Comparison of ENCODE assay signal across 35 cellular contexts in genomic region chr12:105622846-105623245, GRCh38.
"Had no signal": no experiment of that assay in that cellular context is flagged by ENCODE, and none has a peak within 500 bp of the region (broad histone marks: within the 10 kb centered on the region; RNA-seq: fewer than 3 reads in every experiment).

No MANE protein-coding gene starts in this region.

- H3K36me3 ChIP-seq: adrenal gland, brain microvascular endothelial cell, Peyer's patch, SJSA1 had no signal

- H3K36me3 Mint-ChIP-seq: activated CD4-positive, alpha-beta memory T cell treated with anti-CD3 and anti-CD28 coated beads for 36 hours had no signal

- H3K9ac ChIP-seq: SK-N-SH had no signal

- H3K9me3 Mint-ChIP-seq: activated B cell treated with CpG ODN at 0.5 μM for 24 hours; activated CD4-positive, alpha-beta memory T cell treated with anti-CD3 and anti-CD28 coated beads for 36 hours; activated naive CD4-positive, alpha-beta T cell treated with anti-CD3 and anti-CD28 coated beads for 36 hours; activated T-cell treated with anti-CD3 and anti-CD28 coated beads, Interleukin-2, amount 50 U/mL, for 4 hours; activated T-helper 1 cell treated with anti-CD3 and anti-CD28 coated beads, Interleukin-12 subunit alpha, Interleukin-12 subunit beta, Interleukin-2, Interleukin-4 antibody, amounts not matched to agents 30 ng/mL and 10 ng/mL and 1 ng/mL, durations not matched to agents 14 hours and 24 hours and 36 hours; T-helper 2 cell treated with Interferon-gamma antibody and Interleukin-4, amounts not matched to agents 5 μg/mL and 100 μg/mL, for 36 hours had no signal

- H3K9me2 ChIP-seq: SK-N-SH had no signal

- H3K4me1 Mint-ChIP-seq: activated B cell treated with CpG ODN at 0.5 μM for 24 hours had no signal

- H3K4me3 ChIP-seq: adrenal gland, Peyer's patch, SJSA1 had no signal

- DNase-seq: activated B cell treated with CpG ODN at 0.5 μM for 24 hours; activated CD4-positive, alpha-beta memory T cell treated with anti-CD3 and anti-CD28 coated beads for 36 hours; activated CD4-positive, alpha-beta T cell treated with anti-CD3 and anti-CD28 coated beads for 4 hours; activated CD4-positive, alpha-beta T cell treated with anti-CD3 and anti-CD28 coated beads, Interleukin-2, amount 50 U/mL, for 1 hour; activated CD4-positive, CD25-positive, alpha-beta regulatory T cell treated with anti-CD3 and anti-CD28 coated beads, Interleukin-2, amount 50 U/mL, for 72 hours; activated CD8-positive, alpha-beta memory T cell treated with anti-CD3 and anti-CD28 coated beads, Interleukin-2, amount 50 U/mL, for 4 hours; activated gamma-delta T cell treated with Interleukin-2 at 50 U/mL for 16 hours; activated naive CD4-positive, alpha-beta T cell treated with anti-CD3 and anti-CD28 coated beads for 36 hours; activated T-cell treated with anti-CD3 and anti-CD28 coated beads for 4 hours; activated T-cell treated with anti-CD3 and anti-CD28 coated beads, Interleukin-2, amount 50 U/mL, for 4 hours; adrenal gland; brain microvascular endothelial cell; central memory CD4-positive, alpha-beta T cell; Karpas-422; KBM-7; NCI-H1105 treated with DMSO at 0.1 percent for 48 hours; NCI-H1436; NCI-H1694; NCI-H1930; NCI-H2081 treated with DMSO at 0.1 percent for 48 hours; NCI-H226; NCI-H446 treated with DMSO at 0.1 percent for 48 hours; NCI-H524; NCI-H69; NK-92 treated with Interleukin-12 subunit alpha and Interleukin-12 subunit beta, amount 100 ng/mL, for 24 hours; PC-3; Peyer's patch; RPMI8226; SHP77 treated with DMSO at 0.1 percent for 48 hours; SK-N-SH had no signal

- H3K27me3 ChIP-seq: adrenal gland, brain microvascular endothelial cell, Peyer's patch, SJSA1 had no signal

- ATAC-seq: activated naive CD4-positive, alpha-beta T cell treated with anti-CD3 and anti-CD28 coated beads, Interleukin-2, amount 50 U/mL, for 72 hours; activated T-cell treated with anti-CD3 and anti-CD28 coated beads, Interleukin-2, amount 50 U/mL, for 4 hours; PC-3 had no signal

- H3K27ac Mint-ChIP-seq: activated B cell treated with CpG ODN at 0.5 μM for 24 hours; activated CD4-positive, alpha-beta memory T cell treated with anti-CD3 and anti-CD28 coated beads for 36 hours; activated naive CD4-positive, alpha-beta T cell treated with anti-CD3 and anti-CD28 coated beads for 36 hours; activated naive CD4-positive, alpha-beta T cell treated with anti-CD3 and anti-CD28 coated beads, Interleukin-2, amount 50 U/mL, for 72 hours; activated T-helper 1 cell treated with anti-CD3 and anti-CD28 coated beads, Interleukin-12 subunit alpha, Interleukin-12 subunit beta, Interleukin-2, Interleukin-4 antibody, amounts not matched to agents 30 ng/mL and 10 ng/mL and 1 ng/mL, durations not matched to agents 14 hours and 24 hours and 36 hours; T-helper 1 cell treated with Interleukin-12 subunit alpha and Interleukin-12 subunit beta and Interleukin-4 antibody, amounts not matched to agents 30 μg/mL and 1 μg/mL, for 36 hours; T-helper 2 cell treated with Interferon-gamma antibody and Interleukin-4, amounts not matched to agents 5 μg/mL and 100 μg/mL, for 36 hours had no signal

- H3K4me1 ChIP-seq: adrenal gland, Peyer's patch, SJSA1 had no signal

- H3K9me3 ChIP-seq: adrenal gland, Peyer's patch, SJSA1, SK-N-SH had no signal

- H3K4me3 Mint-ChIP-seq: activated B cell treated with CpG ODN at 0.5 μM for 24 hours; activated CD4-positive, alpha-beta memory T cell treated with anti-CD3 and anti-CD28 coated beads for 36 hours; activated naive CD4-positive, alpha-beta T cell treated with anti-CD3 and anti-CD28 coated beads for 36 hours; activated T-cell treated with anti-CD3 and anti-CD28 coated beads, Interleukin-2, amount 50 U/mL, for 4 hours; activated T-helper 1 cell treated with anti-CD3 and anti-CD28 coated beads, Interleukin-12 subunit alpha, Interleukin-12 subunit beta, Interleukin-2, Interleukin-4 antibody, amounts not matched to agents 30 ng/mL and 10 ng/mL and 1 ng/mL, durations not matched to agents 14 hours and 24 hours and 36 hours; T-helper 1 cell treated with Interleukin-12 subunit alpha and Interleukin-12 subunit beta and Interleukin-4 antibody, amounts not matched to agents 30 μg/mL and 1 μg/mL, for 36 hours; T-helper 2 cell treated with Interferon-gamma antibody and Interleukin-4, amounts not matched to agents 5 μg/mL and 100 μg/mL, for 36 hours had no signal

- H3K27ac ChIP-seq: adrenal gland, brain microvascular endothelial cell, Peyer's patch, SJSA1 had no signal

- H3K4me2 ChIP-seq: SK-N-SH had no signal
